Comparison of ENCODE assay signal across 18 cellular contexts in genomic region chr2:231683292-231683898, GRCh38. TPM values are rescaled to one million over a fixed set of nuclear protein-coding genes. Genes with fewer than 3 reads are reported as not detected.
DNase-seq lines count a peak whose midpoint lies in the region; TF ChIP-seq lines count a peak whose summit lies in the region.
"Had no signal": no experiment of that assay in that cellular context is flagged by ENCODE, and none has a peak within 500 bp of the region (broad histone marks: within the 10 kb centered on the region; RNA-seq: fewer than 3 reads in every experiment).

No MANE protein-coding gene starts in this region.

- H3K4me2 ChIP-seq in neural progenitor cell: no peak overlapping the region

- POLR2A ChIA-PET in RWPE1 (lab: Yijun Ruan, JAX; ENCODE audit: low non-redundant PET): interaction anchor here (0.5 kb wide), 1 partner anchor 11 kb away, joined by 3 read pairs; no protein-coding TSS in a partner anchor

- H3K27ac ChIP-seq in KOPT-K1 (ENCODE audit: low read depth, low read length, poor library complexity, severe bottlenecking) (peak overlapping the region; percentile 91), RWPE1 (peak overlapping the region; percentile 97), neural progenitor cell (peak overlapping the region; percentile 59)

- no peaks in the 10 kb centered on the region for H3K27me3 ChIP-seq in neural progenitor cell

- no peaks in the 10 kb centered on the region for H3K36me3 Mint-ChIP-seq in neural progenitor cell

- H3K79me2 ChIP-seq in neural progenitor cell (ENCODE audit: low read depth): peaks cover 27% of the 10 kb centered on the region

- CTCF ChIA-PET in RWPE1 (lab: Yijun Ruan, JAX): interaction anchor here (0.7 to 2.3 kb wide), 4 partner anchors 8 to 32 kb away, joined by 3 to 18 read pairs (median 8); no protein-coding TSS in a partner anchor

- no peak overlapping the region for H3K4me3 ChIP-seq in neural progenitor cell
- H3K4me3 ChIP-seq: mucosa of descending colon had no signal

- peaks cover 21% of the 10 kb centered on the region for H3K27me3 Mint-ChIP-seq in neural progenitor cell (ENCODE audit: insufficient read depth, low read depth)

- H2AFZ ChIP-seq in neural progenitor cell (replicated peaks): no peak overlapping the region

- H3K36me3 ChIP-seq in KOPT-K1 (ENCODE audit: insufficient read depth, low read length) (no peaks in the 10 kb centered on the region), neural progenitor cell (no peaks in the 10 kb centered on the region)

- H3K4me3 Mint-ChIP-seq in neural progenitor cell: no peak overlapping the region
- H3K4me3 Mint-ChIP-seq: activated T-cell treated with anti-CD3 and anti-CD28 coated beads, Interleukin-2, amount 50 U/mL, for 24 hours had no signal

- H3K9me3 ChIP-seq in KOPT-K1 (ENCODE audit: insufficient read depth, low read length, poor library complexity, severe bottlenecking) (no peaks in the 10 kb centered on the region), neural progenitor cell (ENCODE audit: low read depth) (no peaks in the 10 kb centered on the region)
- H3K9me3 ChIP-seq: mucosa of descending colon had no signal

- no peaks in the 10 kb centered on the region for H4K20me1 ChIP-seq in neural progenitor cell (ENCODE audit: low read depth)

- no peaks in the 10 kb centered on the region for H3K9me3 Mint-ChIP-seq in neural progenitor cell
- H3K9me3 Mint-ChIP-seq: activated T-cell treated with anti-CD3 and anti-CD28 coated beads, Interleukin-2, amount 50 U/mL, for 24 hours had no signal

- H3K4me1 ChIP-seq in neural progenitor cell: peaks cover 36% of the 10 kb centered on the region

- H3K9ac ChIP-seq in neural progenitor cell: no peak overlapping the region

- peak overlapping the region; percentile 53 for H3K27ac Mint-ChIP-seq in neural progenitor cell
- H3K27ac Mint-ChIP-seq: activated T-cell treated with anti-CD3 and anti-CD28 coated beads, Interleukin-2, amount 50 U/mL, for 24 hours had no signal

- no peak for TF ChIP-seq CTCF in RWPE1 (conservative IDR thresholded peaks at IDR 0.05; ENCODE audit: low read depth)
- TF ChIP-seq CTCF in neural progenitor cell (IDR thresholded peaks at IDR 0.05): no peak
- no peak for TF ChIP-seq CTCF in GM20000 (IDR thresholded peaks at IDR 0.05; ENCODE audit: extremely low read depth, missing control alignments)

- peaks cover 55% of the 10 kb centered on the region for H3F3A ChIP-seq in neural progenitor cell (ENCODE audit: low read depth)

- DNase-seq in COR-L47 (lab: John Stamatoyannopoulos, UW) (peak; percentile 64), RWPE1 (ENCODE audit: low spot score) (no peak), neural progenitor cell (ENCODE audit: low spot score) (peak; percentile 23), SIG-M5 (lab: John Stamatoyannopoulos, UW) (no peak), NCI-H187 treated with DMSO at 0.1 percent for 48 hours (lab: John Stamatoyannopoulos, UW) (no peak), GM20000 (ENCODE audit: low spot score) (no peak)
- DNase-seq in activated CD8-positive, alpha-beta memory T cell treated with anti-CD3 and anti-CD28 coated beads for 24 hours: no peak
- DNase-seq: activated CD4-positive, alpha-beta T cell treated with anti-CD3 and anti-CD28 coated beads for 1 hour; activated T-cell treated with anti-CD3 and anti-CD28 coated beads, Interleukin-2, amount 50 U/mL, for 24 hours; amniotic stem cell; effector CD4-positive, alpha-beta T cell; foreskin fibroblast; GF-D8; stimulated activated CD4-positive, alpha-beta T cell treated with anti-CD3 and anti-CD28 coated beads, Interleukin-4, amount 100 ng/mL, for 1 hour; stimulated activated naive CD4-positive, alpha-beta T cell; T-helper 1 cell had no signal

- peaks cover 45% of the 10 kb centered on the region for H3K4me1 Mint-ChIP-seq in neural progenitor cell

RNA-seq across cellular contexts. Expression of gene PTMA, which starts 24.9 kb away (rescaled TPM):
- 1,850 and 2,102 TPM in 2 replicates for total RNA-seq in neural progenitor cell (ENCODE audit: low replicate concordance)

Comparison
In these comparisons a context has a peak if more than half of its experiments do, and no peak if none do; other contexts are left out.
1. DNase-seq: peak in COR-L47 (single experiment) and neural progenitor cell (single experiment); none in RWPE1 (single experiment), SIG-M5 (single experiment), activated CD8-positive, alpha-beta memory T cell treated with anti-CD3 and anti-CD28 coated beads for 24 hours (single experiment), NCI-H187 treated with DMSO at 0.1 percent for 48 hours (single experiment) and GM20000 (single experiment).
2. Peak in every context shown above with its lines, with median percentiles within 50 percentile points of each other: H3K27ac ChIP-seq.